ENCODE assay signal across 1 cellular context in genomic region chr12:974281-974862, GRCh38.
TF ChIP-seq lines count a peak whose summit lies in the region.

No MANE protein-coding gene starts in this region.

TF ChIP-seq in GM23338, 12 proteins besides CTCF, POLR2A, EP300 and RAD21 (continued from another document):
- TF ChIP-seq REST (IDR thresholded peaks at IDR 0.05; ENCODE audit: unreplicated experiment), result no peak
- TF ChIP-seq ZNF462 (CRISPR knock-in tag; IDR thresholded peaks at IDR 0.05), result no peak
- TF ChIP-seq ETS1 (IDR thresholded peaks at IDR 0.05), result no peak
- TF ChIP-seq POLR2AphosphoS5 (IDR thresholded peaks at IDR 0.05; ENCODE audit: low read depth), result no peak
- TF ChIP-seq JUNB (IDR thresholded peaks at IDR 0.05; ENCODE audit: unreplicated experiment), result no peak
- no peak for TF ChIP-seq STAT1 (IDR thresholded peaks at IDR 0.05; ENCODE audit: unreplicated experiment)
- no peak for TF ChIP-seq ZNF114 (CRISPR knock-in tag; IDR thresholded peaks at IDR 0.05)
- TF ChIP-seq NANOG (IDR thresholded peaks at IDR 0.05; ENCODE audit: borderline replicate concordance), result no peak
